Comparison of ENCODE assay signal across 13 cellular contexts in genomic region chr2:239263231-239263936, GRCh38.
DNase-seq lines count a peak whose midpoint lies in the region; ATAC-seq and TF ChIP-seq lines count a peak whose summit lies in the region.
"Had no signal": no experiment of that assay in that cellular context is flagged by ENCODE, and none has a peak within 500 bp of the region (broad histone marks: within the 10 kb centered on the region; RNA-seq: fewer than 3 reads in every experiment).

No MANE protein-coding gene starts in this region.

- peak overlapping the region in 3 of 4 donors; percentile 88 to 93 (median 91) for H3K27ac ChIP-seq in upper lobe of left lung
- H3K27ac ChIP-seq: SJSA1 had no signal

- no peaks in the 10 kb centered on the region for H3K9me3 ChIP-seq in upper lobe of left lung
- H3K9me3 ChIP-seq: SJSA1 had no signal

- H3K4me1 ChIP-seq in upper lobe of left lung, result peaks cover 58 to 74% (median 67%) of the 10 kb centered on the region in 4 donors

- 79 to 92% methylated on average over 8 to 25 of the region's 25 CpGs for WGBS in upper lobe of left lung, 2 donors

- no peaks in the 10 kb centered on the region for H3K27me3 Mint-ChIP-seq in central memory CD8-positive, alpha-beta T cell

- no peak for TF ChIP-seq EP300 in upper lobe of left lung (IDR thresholded peaks at IDR 0.05)

- no peaks in the 10 kb centered on the region for H3K36me3 ChIP-seq in upper lobe of left lung
- H3K36me3 ChIP-seq: cardiac muscle cell, SJSA1 had no signal

- no peak overlapping the region for H3K4me3 ChIP-seq in upper lobe of left lung
- H3K4me3 ChIP-seq: cardiac muscle cell, SJSA1, skin epidermis had no signal

- H3K27me3 ChIP-seq in upper lobe of left lung, result no peaks in the 10 kb centered on the region
- H3K27me3 ChIP-seq: cardiac muscle cell, SJSA1 had no signal

- intact Hi-C loops in cardiac septum (cut with DNase I), result no loop called here
- intact Hi-C loops in left cardiac atrium (cut with DNase I), result no loop called here

- DNase-seq in cardiac septum (ENCODE audit: low spot score), result peak; percentile 74
- DNase-seq in left cardiac atrium, result no peak
- DNase-seq in central memory CD8-positive, alpha-beta T cell (ENCODE audit: low spot score in 2 of 2), result no peak
- peak; percentile 65 for DNase-seq in mesenteric fat pad (ENCODE audit: low spot score)
- DNase-seq in upper lobe of left lung, result peak; percentile 21 to 66
- DNase-seq in HCEC 1CT, result no peak
- no peak for DNase-seq in 8988T
- DNase-seq: foreskin melanocyte, NCI-H524 treated with DMSO at 0.1 percent for 48 hours had no signal

- no peaks in the 10 kb centered on the region for H3K9me3 Mint-ChIP-seq in central memory CD8-positive, alpha-beta T cell

- peaks cover 24% of the 10 kb centered on the region for H3K36me3 Mint-ChIP-seq in central memory CD8-positive, alpha-beta T cell (ENCODE audit: insufficient read depth)

- peak overlapping the region; percentile 47 for H3K4me3 Mint-ChIP-seq in central memory CD8-positive, alpha-beta T cell

- H3K4me1 Mint-ChIP-seq in central memory CD8-positive, alpha-beta T cell, result peaks cover 86% of the 10 kb centered on the region

- no peak for TF ChIP-seq CTCF in upper lobe of left lung (IDR thresholded peaks at IDR 0.05)

- TF ChIP-seq POLR2A in upper lobe of left lung (IDR thresholded peaks at IDR 0.05), result no peak

- peak overlapping the region; percentile 35 for H3K27ac Mint-ChIP-seq in central memory CD8-positive, alpha-beta T cell (ENCODE audit: low read depth)

- no peak for ATAC-seq in left cardiac atrium
- ATAC-seq in central memory CD8-positive, alpha-beta T cell (replicated peaks; ENCODE audit: extremely low read depth, poor library complexity, severe bottlenecking), result no peak
- ATAC-seq in upper lobe of left lung (ENCODE audit: low FRiP score in 2 of 2), result no peak
- no peak for ATAC-seq in HG03469 (IDR thresholded peaks at IDR 0.05; ENCODE audit: unreplicated experiment)

Comparison
In these comparisons a context has a peak if more than half of its experiments do, and no peak if none do; other contexts are left out.
1. DNase-seq: peak in cardiac septum (single experiment), mesenteric fat pad (single experiment) and upper lobe of left lung (2 of 2); none in left cardiac atrium (single experiment), central memory CD8-positive, alpha-beta T cell (0 of 2), HCEC 1CT (single experiment) and 8988T (single experiment).